ENCODE assay signal across 12 cellular contexts in the genomic region with DNA sequence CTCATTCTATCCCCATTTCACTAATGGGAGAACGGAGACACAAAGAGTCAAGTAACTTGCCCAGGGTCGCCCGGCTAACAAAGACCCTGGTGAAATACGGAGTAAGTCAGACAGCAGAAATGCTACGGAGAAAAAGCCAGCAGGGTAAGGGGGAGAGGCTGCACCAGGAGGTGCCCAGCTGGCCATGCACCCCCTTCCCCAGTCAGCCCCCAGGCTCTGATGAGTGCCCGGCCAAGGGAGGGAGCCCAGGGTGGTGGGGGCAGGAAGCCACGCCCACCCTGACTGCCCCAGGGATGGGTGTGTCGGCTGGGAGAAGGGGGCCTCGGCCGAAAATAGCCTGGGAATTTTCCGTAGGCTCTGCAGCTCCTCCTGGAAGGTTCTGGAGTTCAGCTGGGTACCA. TPM values are rescaled to one million over a fixed set of nuclear protein-coding genes. Genes with fewer than 3 reads are reported as not detected.
A peak's percentile ranks its signal among the peaks of the same experiment; 100 is the strongest.
DNase-seq lines count a peak whose midpoint lies in the region; TF ChIP-seq lines count a peak whose summit lies in the region.
"Had no signal": no experiment of that assay in that cellular context is flagged by ENCODE, and none has a peak within 500 bp of the region (broad histone marks: within the 10 kb centered on the region; RNA-seq: fewer than 3 reads in every experiment).

No MANE protein-coding gene starts in this region.

- WGBS in smooth muscle cell (ENCODE audit: low lambda C conversion rate), result 43% methylated on average over 10 of the region's 11 CpGs

- H3K4me1 ChIP-seq in Peyer's patch (peaks cover 3 to 64% (median 9%) of the 10 kb centered on the region in 4 donors), left ventricle myocardium inferior (peaks cover 98% of the 10 kb centered on the region), smooth muscle cell (ENCODE audit: low read depth) (peaks cover 20% of the 10 kb centered on the region)

- H3K4me3 ChIP-seq in Peyer's patch (no peak overlapping the region), left ventricle myocardium inferior (peak overlapping the region; percentile 74), smooth muscle cell (no peak overlapping the region)

- H3F3A ChIP-seq in smooth muscle cell (ENCODE audit: low read depth), result peaks cover 7% of the 10 kb centered on the region

- H3K36me3 ChIP-seq in Peyer's patch, result no peaks in the 10 kb centered on the region
- no peaks in the 10 kb centered on the region for H3K36me3 ChIP-seq in left ventricle myocardium inferior
- no peaks in the 10 kb centered on the region for H3K36me3 ChIP-seq in smooth muscle cell (ENCODE audit: low read depth)

- no peaks in the 10 kb centered on the region for H3K27me3 ChIP-seq in Peyer's patch
- H3K27me3 ChIP-seq in left ventricle myocardium inferior (ENCODE audit: low read depth), result no peaks in the 10 kb centered on the region
- no peaks in the 10 kb centered on the region for H3K27me3 ChIP-seq in smooth muscle cell (ENCODE audit: low read depth)

- H3K79me2 ChIP-seq in smooth muscle cell (ENCODE audit: low read depth), result peaks cover 72% of the 10 kb centered on the region

- no peak overlapping the region for H2AFZ ChIP-seq in smooth muscle cell (ENCODE audit: low read depth)

- TF ChIP-seq CTCF in Peyer's patch (IDR thresholded peaks at IDR 0.05) (no peak), left ventricle myocardium inferior (IDR thresholded peaks at IDR 0.05; ENCODE audit: borderline replicate concordance) (no peak), smooth muscle cell (IDR thresholded peaks at IDR 0.05; ENCODE audit: borderline replicate concordance, insufficient read depth, poor library complexity, severe bottlenecking) (no peak)

- H3K9ac ChIP-seq in smooth muscle cell (ENCODE audit: low read depth), result no peak overlapping the region

- H3K4me2 ChIP-seq in smooth muscle cell, result peak overlapping the region; percentile 24

- peaks cover 80% of the 10 kb centered on the region for H4K20me1 ChIP-seq in smooth muscle cell (ENCODE audit: low read depth)

- DNase-seq in ELF-1 (ENCODE audit: low read depth, low spot score), result peak; percentile 82
- no peak for DNase-seq in Peyer's patch
- DNase-seq in left ventricle myocardium inferior, result no peak
- no peak for DNase-seq in smooth muscle cell (lab: John Stamatoyannopoulos, UW; ENCODE audit: unreplicated experiment)
- no peak for DNase-seq in amniotic stem cell (lab: John Stamatoyannopoulos, UW)
- DNase-seq in Kasumi-1 (lab: John Stamatoyannopoulos, UW), result no peak
- DNase-seq in DMS 273 (lab: John Stamatoyannopoulos, UW; ENCODE audit: unreplicated experiment), result no peak
- DNase-seq: GDM1, NCI-H774, T1000 had no signal

- peak overlapping the region in 3 of 4 donors; percentile 5 to 74 (median 71) for H3K27ac ChIP-seq in Peyer's patch
- peak overlapping the region; percentile 90 for H3K27ac ChIP-seq in left ventricle myocardium inferior (replicated peaks)
- H3K27ac ChIP-seq in smooth muscle cell (ENCODE audit: low read depth), result no peak overlapping the region

- intact Hi-C loops in left ventricle myocardium inferior (cut with micrococcal nuclease), result no loop called here

- H3K9me3 ChIP-seq in Peyer's patch (no peaks in the 10 kb centered on the region), left ventricle myocardium inferior (replicated peaks) (no peaks in the 10 kb centered on the region), smooth muscle cell (replicated peaks; ENCODE audit: low read depth) (no peaks in the 10 kb centered on the region)

- no peak for TF ChIP-seq POLR2A in Peyer's patch (IDR thresholded peaks at IDR 0.05)

RNA-seq across cellular contexts. Expression of gene CARHSP1, which starts 4.3 kb away (rescaled TPM):
- 100 to 1,000 TPM in 1 of 4 donors, 10 to 100 TPM in 3; 35.4 to 102 (median 52.4) TPM for total RNA-seq in Peyer's patch
- 23.9 TPM for total RNA-seq in left ventricle myocardium inferior
- 62.6 and 74.1 TPM in 2 replicates for total RNA-seq in smooth muscle cell
- 94.0 and 118 TPM in 2 replicates for polyA plus RNA-seq in smooth muscle cell

RNA-seq across cellular contexts. Expression of gene LITAFD, which starts 17.7 kb away (rescaled TPM):
- total RNA-seq in Peyer's patch (not detected), left ventricle myocardium inferior (not detected), smooth muscle cell (not detected in 2 replicates)
- polyA plus RNA-seq in smooth muscle cell, result 0.37 TPM in 1 of 2 replicates, not detected in the other
- total RNA-seq: epithelial cell of proximal tubule, skeletal muscle tissue had no signal
